ENCODE assay signal across 8 cellular contexts in genomic region chr4:52659016-52659721, GRCh38. TPM values are rescaled to one million over a fixed set of nuclear protein-coding genes. Genes with fewer than 3 reads are reported as not detected.
DNase-seq lines count a peak whose midpoint lies in the region; ATAC-seq and TF ChIP-seq lines count a peak whose summit lies in the region.

A gene with protein sequence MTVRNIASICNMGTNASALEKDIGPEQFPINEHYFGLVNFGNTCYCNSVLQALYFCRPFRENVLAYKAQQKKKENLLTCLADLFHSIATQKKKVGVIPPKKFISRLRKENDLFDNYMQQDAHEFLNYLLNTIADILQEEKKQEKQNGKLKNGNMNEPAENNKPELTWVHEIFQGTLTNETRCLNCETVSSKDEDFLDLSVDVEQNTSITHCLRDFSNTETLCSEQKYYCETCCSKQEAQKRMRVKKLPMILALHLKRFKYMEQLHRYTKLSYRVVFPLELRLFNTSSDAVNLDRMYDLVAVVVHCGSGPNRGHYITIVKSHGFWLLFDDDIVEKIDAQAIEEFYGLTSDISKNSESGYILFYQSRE (minus strand): TSS chr4:52659301. CDS start chr4:52659150, 151 bp downstream.

- peaks cover 3% of the 10 kb centered on the region for H3K27me3 Mint-ChIP-seq in neural crest cell (ENCODE audit: low read depth)

- no peaks in the 10 kb centered on the region for H3K27me3 ChIP-seq in foreskin keratinocyte

- peaks cover 33% of the 10 kb centered on the region for H3K4me1 Mint-ChIP-seq in neural crest cell

- no peak for TF ChIP-seq CTCF in foreskin keratinocyte (conservative IDR thresholded peaks at IDR 0.05)
- no peak for TF ChIP-seq CTCF in neural crest cell (conservative IDR thresholded peaks at IDR 0.05)

- peak; percentile 52 for ATAC-seq in GM19468 (IDR thresholded peaks at IDR 0.05; ENCODE audit: extremely low read depth, unreplicated experiment)
- peak; percentile 91 for ATAC-seq in foreskin keratinocyte

- DNase-seq in DMS53 treated with DMSO at 0.1 percent for 48 hours (lab: John Stamatoyannopoulos, UW; ENCODE audit: unreplicated experiment), result peak; percentile 29
- peak; percentile 81 for DNase-seq in HPDE6-E6E7 (ENCODE audit: extremely low spot score)
- DNase-seq in RPMI7951 (ENCODE audit: low read depth), result peak; percentile 75
- peak; percentile 33 for DNase-seq in activated gamma-delta T cell treated with Interleukin-2 at 50 U/mL for 16 hours
- peak in 1 of 2 donors; percentile 42 for DNase-seq in foreskin keratinocyte
- DNase-seq in neural crest cell (ENCODE audit: low read depth, low spot score), result peak; percentile 61

- H3K4me3 Mint-ChIP-seq in neural crest cell, result peak within 1 kb of the TSS; percentile 93

- H3K27ac Mint-ChIP-seq in neural crest cell (ENCODE audit: unreplicated experiment), result peak within 1 kb of the TSS; percentile 90

- H3K36me3 Mint-ChIP-seq in neural crest cell (ENCODE audit: low read depth), result peaks cover 30% of the 10 kb centered on the region

- H3K4me1 ChIP-seq in foreskin keratinocyte, result no peaks in the 10 kb centered on the region

- peaks cover 2% of the 10 kb centered on the region for H3K9me3 Mint-ChIP-seq in neural crest cell

- H3K27ac ChIP-seq in foreskin keratinocyte, result peak within 1 kb of the TSS; percentile 94
- peak within 1 kb of the TSS; percentile 75 for H3K27ac ChIP-seq in temporal lobe (ENCODE audit: low read depth, low read length)

RNA-seq across cellular contexts. Expression of the gene that starts here (rescaled TPM):
- 11.1 and 12.6 TPM in 2 replicates for total RNA-seq in RPMI7951 (2014; rRNA removed; shearing (Covaris generic))
- total RNA-seq in foreskin keratinocyte (14.7 and 14.9 TPM in 2 replicates), neural crest cell (34.0 and 41.1 TPM in 2 replicates), temporal lobe (60.0 TPM)
- 3.9 and 4.4 TPM in 2 replicates for polyA plus RNA-seq in foreskin keratinocyte
